ENCODE assay signal across 11 cellular contexts in the genomic region with DNA sequence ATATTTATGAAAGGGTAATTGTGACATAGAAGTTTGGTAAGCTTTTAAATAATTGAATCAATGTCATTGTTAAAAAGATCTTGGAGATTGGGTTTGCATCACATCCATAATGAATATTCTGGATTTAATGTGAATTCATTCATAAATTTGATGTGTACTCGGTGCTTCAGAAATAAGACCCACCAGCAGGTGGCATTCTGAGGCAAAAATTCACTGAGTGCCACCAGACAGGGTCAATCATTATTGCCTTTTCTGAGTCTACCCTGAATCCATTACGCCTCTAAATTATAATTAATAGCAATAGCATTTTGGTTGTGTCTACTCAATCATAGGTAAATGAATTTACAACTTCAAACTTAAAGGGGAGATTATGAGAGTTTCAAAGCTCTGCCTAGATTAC.
DNase-seq lines count a peak whose midpoint lies in the region; ATAC-seq and TF ChIP-seq lines count a peak whose summit lies in the region.
"Had no signal": no experiment of that assay in that cellular context is flagged by ENCODE, and none has a peak within 500 bp of the region (broad histone marks: within the 10 kb centered on the region; RNA-seq: fewer than 3 reads in every experiment).

No MANE protein-coding gene starts in this region.

- H3K4me3 ChIP-seq in OCI-LY3 (ENCODE audit: low read length) (no peak overlapping the region), fibroblast of pulmonary artery (replicated peaks; ENCODE audit: low read depth, low read length) (no peak overlapping the region)

- DNase-seq in ACHN (peak; percentile 7), fibroblast of pulmonary artery (ENCODE audit: low read depth) (peak; percentile 1), GM19240 (ENCODE audit: insufficient read length, low spot score) (no peak)
- no peak for DNase-seq in activated naive CD4-positive, alpha-beta T cell treated with anti-CD3 and anti-CD28 coated beads, Interleukin-2, amount 50 U/mL, for 16 hours
- DNase-seq: activated CD8-positive, alpha-beta memory T cell treated with anti-CD3 and anti-CD28 coated beads, Interleukin-2, amount 10 ng/mL, durations not matched to agents 7 days and 5 days; NCI-H1694; T-helper 1 cell had no signal

- in situ Hi-C loops in ACHN (cut with HindIII; ENCODE audit: low pct_ligation_motif_present, low pct_unique_long_range_greater_than_20kb, low sequenced_read_pairs) = no loop called here

- TF ChIP-seq CTCF in GM12872 (IDR thresholded peaks at IDR 0.05; ENCODE audit: insufficient read depth, low read depth, low read length) (peak; percentile 47; the same call in 2 of the 3 replicates), OCI-LY3 (IDR thresholded peaks at IDR 0.05; ENCODE audit: low read depth, low read length) (peak; percentile 46), fibroblast of pulmonary artery (IDR thresholded peaks at IDR 0.05; ENCODE audit: low read length, missing control alignments) (peak; percentile 32)

- H2AFZ ChIP-seq in OCI-LY3 (ENCODE audit: low read depth, low read length) = no peak overlapping the region

- no peak for ATAC-seq in GM19395 (IDR thresholded peaks at IDR 0.05; ENCODE audit: unreplicated experiment)
- no peak for ATAC-seq in GM21528 (IDR thresholded peaks at IDR 0.05; ENCODE audit: low FRiP score, unreplicated experiment)
- ATAC-seq: activated CD8-positive, alpha-beta memory T cell treated with anti-CD3 and anti-CD28 coated beads, Interleukin-2, amount 10 ng/mL, durations not matched to agents 7 days and 5 days had no signal

- no peaks in the 10 kb centered on the region for H4K20me1 ChIP-seq in OCI-LY3 (ENCODE audit: insufficient read depth, low read length)

- H3K36me3 ChIP-seq in OCI-LY3 (replicated peaks; ENCODE audit: low read depth, low read length) = no peaks in the 10 kb centered on the region

- H3K9ac ChIP-seq in OCI-LY3 (ENCODE audit: low read length) = no peak overlapping the region

- H3K27me3 ChIP-seq in OCI-LY3 (ENCODE audit: low read depth, low read length) = no peaks in the 10 kb centered on the region

- H3K4me2 ChIP-seq in OCI-LY3 (ENCODE audit: low read length) = no peak overlapping the region

- H3K27ac ChIP-seq in OCI-LY3 (ENCODE audit: low read length) = no peak overlapping the region

- H3K9me3 ChIP-seq in OCI-LY3 (ENCODE audit: insufficient read depth, low read length) = no peaks in the 10 kb centered on the region

- H3K4me1 ChIP-seq in OCI-LY3 (ENCODE audit: low read length) = no peaks in the 10 kb centered on the region

- H3K79me2 ChIP-seq in OCI-LY3 (ENCODE audit: low read length) = no peaks in the 10 kb centered on the region

Comparison
In these comparisons a context has a peak if more than half of its experiments do, and no peak if none do; other contexts are left out.
1. DNase-seq: peak in ACHN (single experiment) and fibroblast of pulmonary artery (single experiment); none in GM19240 (single experiment) and activated naive CD4-positive, alpha-beta T cell treated with anti-CD3 and anti-CD28 coated beads, Interleukin-2, amount 50 U/mL, for 16 hours (single experiment).
2. Peak in every context shown above with its lines, with median percentiles within 50 percentile points of each other: CTCF ChIP-seq.